25 cellular contexts compared by ENCODE assay signal in genomic region chr7:148994576-148994975, GRCh38.
"Had no signal": no experiment of that assay in that cellular context is flagged by ENCODE, and none has a peak within 500 bp of the region (broad histone marks: within the 10 kb centered on the region; RNA-seq: fewer than 3 reads in every experiment).

No MANE protein-coding gene starts in this region.

- H3K4me1 ChIP-seq: left lung, lower lobe of right lung, pancreas, right atrium auricular region, right lobe of liver, transverse colon, upper lobe of left lung, vagina had no signal

- H3K4me1 Mint-ChIP-seq: immature natural killer cell; naive thymus-derived CD8-positive, alpha-beta T cell; stimulated activated memory B cell treated with anti-CD40 and anti-IgM and Interleukin-4, amounts not matched to agents 10 μg/mL and 1 μg/mL and 100 μg/mL, for 72 hours; stimulated activated naive CD8-positive, alpha-beta T cell treated with anti-CD3 and anti-CD28 coated beads, Interleukin-15, amount 100 ng/mL, for 72 hours had no signal

- H3K4me3 ChIP-seq: left lung, lower lobe of right lung, pancreas, right atrium auricular region, right lobe of liver, smooth muscle cell, transverse colon, upper lobe of left lung, vagina had no signal

- DNase-seq: hypothalamus; immature natural killer cell; kidney; left colon; left lung; lower lobe of right lung; mammary epithelial cell; mesenchymal stem cell; naive thymus-derived CD8-positive, alpha-beta T cell; nucleus accumbens; stimulated activated CD4-positive, alpha-beta T cell treated with anti-CD3 and anti-CD28 coated beads, Interleukin-1b, Interleukin-23, amount 100 ng/mL, for 48 hours; stimulated activated CD4-positive, alpha-beta T cell treated with anti-CD3 and anti-CD28 coated beads, Interleukin-2, amount 100 ng/mL, for 48 hours; stimulated activated CD4-positive, alpha-beta T cell treated with anti-CD3 and anti-CD28 coated beads, Interleukin-4, amount 100 ng/mL, for 4 hours; stimulated activated CD8-positive, alpha-beta memory T cell treated with anti-CD3 and anti-CD28 coated beads, Interleukin-4, amount 100 ng/mL, for 48 hours; stimulated activated naive CD4-positive, alpha-beta T cell treated with Interleukin-2 at 50 U/mL for 16 hours; stimulated activated naive CD8-positive, alpha-beta T cell treated with anti-CD3 and anti-CD28 coated beads, Interleukin-15, amount 100 ng/mL, for 72 hours; substantia nigra; transverse colon; upper lobe of left lung had no signal

- H3K27me3 Mint-ChIP-seq: stimulated activated memory B cell treated with anti-CD40 and anti-IgM and Interleukin-4, amounts not matched to agents 10 μg/mL and 1 μg/mL and 100 μg/mL, for 72 hours; stimulated activated naive CD8-positive, alpha-beta T cell treated with anti-CD3 and anti-CD28 coated beads, Interleukin-15, amount 100 ng/mL, for 72 hours had no signal

- H3K36me3 ChIP-seq: left lung, lower lobe of right lung, pancreas, right atrium auricular region, right lobe of liver, transverse colon, upper lobe of left lung, vagina had no signal

- H3K27ac Mint-ChIP-seq: immature natural killer cell; naive thymus-derived CD8-positive, alpha-beta T cell; stimulated activated memory B cell treated with anti-CD40 and anti-IgM and Interleukin-4, amounts not matched to agents 10 μg/mL and 1 μg/mL and 100 μg/mL, for 72 hours; stimulated activated naive CD8-positive, alpha-beta T cell treated with anti-CD3 and anti-CD28 coated beads, Interleukin-15, amount 100 ng/mL, for 72 hours had no signal

- H3K27me3 ChIP-seq: left lung, pancreas, right atrium auricular region, right lobe of liver, transverse colon, upper lobe of left lung, vagina had no signal

- H3K4me3 Mint-ChIP-seq: immature natural killer cell; naive thymus-derived CD8-positive, alpha-beta T cell; stimulated activated memory B cell treated with anti-CD40 and anti-IgM and Interleukin-4, amounts not matched to agents 10 μg/mL and 1 μg/mL and 100 μg/mL, for 72 hours; stimulated activated naive CD8-positive, alpha-beta T cell treated with anti-CD3 and anti-CD28 coated beads, Interleukin-15, amount 100 ng/mL, for 72 hours had no signal

- ATAC-seq: left colon; left lung; lower lobe of right lung; naive thymus-derived CD8-positive, alpha-beta T cell; pancreas; right lobe of liver; stimulated activated memory B cell treated with anti-CD40 and anti-IgM and Interleukin-4, amounts not matched to agents 10 μg/mL and 1 μg/mL and 100 μg/mL, for 72 hours; stimulated activated naive CD8-positive, alpha-beta T cell treated with anti-CD3 and anti-CD28 coated beads, Interleukin-15, amount 100 ng/mL, for 72 hours had no signal

- H3K9me3 ChIP-seq: left lung, lower lobe of right lung, pancreas, right atrium auricular region, right lobe of liver, transverse colon, upper lobe of left lung, vagina had no signal

- H3K9me3 Mint-ChIP-seq: immature natural killer cell; naive thymus-derived CD8-positive, alpha-beta T cell; stimulated activated memory B cell treated with anti-CD40 and anti-IgM and Interleukin-4, amounts not matched to agents 10 μg/mL and 1 μg/mL and 100 μg/mL, for 72 hours; stimulated activated naive CD8-positive, alpha-beta T cell treated with anti-CD3 and anti-CD28 coated beads, Interleukin-15, amount 100 ng/mL, for 72 hours had no signal

- H3K36me3 Mint-ChIP-seq: immature natural killer cell; naive thymus-derived CD8-positive, alpha-beta T cell; stimulated activated memory B cell treated with anti-CD40 and anti-IgM and Interleukin-4, amounts not matched to agents 10 μg/mL and 1 μg/mL and 100 μg/mL, for 72 hours had no signal

- H3K27ac ChIP-seq: left lung, lower lobe of right lung, pancreas, right atrium auricular region, right lobe of liver, transverse colon, upper lobe of left lung, vagina had no signal
